In genomic region chr7:54663186-54663585, GRCh38 we compare ENCODE assay signal across 30 cellular contexts.
A peak's percentile ranks its signal among the peaks of the same experiment; 100 is the strongest.
DNase-seq lines count a peak whose midpoint lies in the region; ATAC-seq and TF ChIP-seq lines count a peak whose summit lies in the region.
"Had no signal": no experiment of that assay in that cellular context is flagged by ENCODE, and none has a peak within 500 bp of the region (broad histone marks: within the 10 kb centered on the region; RNA-seq: fewer than 3 reads in every experiment).

No MANE protein-coding gene starts in this region.

- peaks cover 83% of the 10 kb centered on the region for H3K27me3 Mint-ChIP-seq in Calu3 (ENCODE audit: unreplicated experiment)

- H2BK15ac ChIP-seq in neuronal stem cell (ENCODE audit: low read length), result no peak overlapping the region

- H3K36me3 ChIP-seq in MM.1S (replicated peaks; ENCODE audit: insufficient read depth, low read length) (no peaks in the 10 kb centered on the region), iPS-15b (ENCODE audit: control insufficient read depth, insufficient read depth, low read length) (no peaks in the 10 kb centered on the region), neuronal stem cell (replicated peaks in 1 of 2; ENCODE audit: control insufficient read depth in 2 of 2, insufficient read depth in 2 of 2, low read length in 2 of 2) (no peaks in the 10 kb centered on the region)
- H3K36me3 ChIP-seq: esophagus squamous epithelium, gastrocnemius medialis, Peyer's patch, prostate gland, sigmoid colon, WERI-Rb-1 had no signal

- BruUV-seq in Calu3 (replicated peaks; lab: Mats Ljungman, UMichigan), result no TSS peak

- no peak overlapping the region for H3K4me3 ChIP-seq in MM.1S (ENCODE audit: low read length)
- H3K4me3 ChIP-seq in iPS-15b (ENCODE audit: low read depth, low read length), result peak overlapping the region; percentile 8
- no peak overlapping the region for H3K4me3 ChIP-seq in neuronal stem cell (ENCODE audit: low read length in 2 of 2)
- no peak overlapping the region for H3K4me3 ChIP-seq in foreskin fibroblast (ENCODE audit: low read depth in 1 of 2, low read length in 2 of 2)

- H3K36me3 Mint-ChIP-seq in Calu3 (ENCODE audit: insufficient read depth, unreplicated experiment), result peaks cover 4% of the 10 kb centered on the region
- H3K36me3 Mint-ChIP-seq: activated naive CD4-positive, alpha-beta T cell treated with anti-CD3 and anti-CD28 coated beads, Interleukin-2, amount 10 ng/mL, durations not matched to agents 7 days and 5 days; CD8-positive, alpha-beta memory T cell had no signal

- H3K27ac Mint-ChIP-seq in Calu3 (ENCODE audit: unreplicated experiment), result no peak overlapping the region
- H3K27ac Mint-ChIP-seq: activated naive CD4-positive, alpha-beta T cell treated with anti-CD3 and anti-CD28 coated beads, Interleukin-2, amount 10 ng/mL, durations not matched to agents 7 days and 5 days; activated T-helper 1 cell treated with anti-CD3 and anti-CD28 coated beads, Interleukin-12 subunit alpha, Interleukin-12 subunit beta, Interleukin-2, Interleukin-4 antibody, amounts not matched to agents 30 ng/mL and 10 ng/mL and 1 ng/mL, durations not matched to agents 14 hours and 24 hours and 36 hours; B cell; CD8-positive, alpha-beta memory T cell; stimulated activated naive CD8-positive, alpha-beta T cell treated with anti-CD3 and anti-CD28 coated beads, Interleukin-15, Interleukin-2, amounts not matched to agents 100 ng/mL and 50 ng/mL, for 24 hours had no signal

- H3K27me3 ChIP-seq in MM.1S (replicated peaks; ENCODE audit: insufficient read depth, low read length) (no peaks in the 10 kb centered on the region), iPS-15b (ENCODE audit: control insufficient read depth, insufficient read depth, low read length) (peaks cover 36% of the 10 kb centered on the region), neuronal stem cell (ENCODE audit: control insufficient read depth in 3 of 3, insufficient read depth in 3 of 3, low read depth in 1 of 3, low read length in 3 of 3) (peaks cover 0 to 29% (median 8%) of the 10 kb centered on the region in 3 experiments)
- H3K27me3 ChIP-seq: Peyer's patch had no signal

- H3K4me2 ChIP-seq in MM.1S (ENCODE audit: low read depth, low read length), result peak overlapping the region; percentile 82
- no peak overlapping the region for H3K4me2 ChIP-seq in neuronal stem cell (ENCODE audit: insufficient read depth, low read length, poor library complexity, severe bottlenecking)

- H3K79me1 ChIP-seq in neuronal stem cell (ENCODE audit: low read depth, low read length), result no peaks in the 10 kb centered on the region

- H3K23ac ChIP-seq in neuronal stem cell (ENCODE audit: low read depth, low read length, poor library complexity), result peak overlapping the region; percentile 1

- no peak overlapping the region for H3K4ac ChIP-seq in neuronal stem cell (ENCODE audit: low read length)

- no peak overlapping the region for H3K18ac ChIP-seq in neuronal stem cell (ENCODE audit: low read length)

- no peaks in the 10 kb centered on the region for H3K9me3 ChIP-seq in MM.1S (replicated peaks; ENCODE audit: insufficient read depth, low read length)
- no peaks in the 10 kb centered on the region for H3K9me3 ChIP-seq in iPS-15b (ENCODE audit: control insufficient read depth, insufficient read depth, low read length)
- no peaks in the 10 kb centered on the region for H3K9me3 ChIP-seq in neuronal stem cell (replicated peaks in 1 of 2; ENCODE audit: control insufficient read depth in 2 of 2, insufficient read depth in 1 of 2, low read depth in 1 of 2, low read length in 2 of 2)
- H3K9me3 ChIP-seq: esophagus squamous epithelium, gastrocnemius medialis, Peyer's patch, prostate gland, sigmoid colon had no signal

- no CpG with 5 or more reads among the region's 13 CpGs for WGBS in neuronal stem cell (ENCODE audit: extremely low coverage in 2 of 2, insufficient read length in 2 of 2, insufficient replicate concordance in 1 of 2), 2 donors

- CTCF ChIA-PET in Calu3 (lab: Charles Lee), result interaction anchor here (1.1 kb wide), 1 partner anchor 35 kb away, joined by 3 read pairs; no protein-coding TSS in a partner anchor

- peak overlapping the region; percentile 65 for H3K4me3 Mint-ChIP-seq in Calu3 (ENCODE audit: low read depth, unreplicated experiment)
- H3K4me3 Mint-ChIP-seq: activated T-helper 1 cell treated with anti-CD3 and anti-CD28 coated beads, Interleukin-12 subunit alpha, Interleukin-12 subunit beta, Interleukin-2, Interleukin-4 antibody, amounts not matched to agents 30 ng/mL and 10 ng/mL and 1 ng/mL, durations not matched to agents 14 hours and 24 hours and 36 hours had no signal

- no peaks in the 10 kb centered on the region for H3K9me2 ChIP-seq in MM.1S (replicated peaks; ENCODE audit: insufficient read depth, low read length)

- H2BK5ac ChIP-seq in neuronal stem cell (ENCODE audit: low read length), result no peak overlapping the region

- H3F3A ChIP-seq in MM.1S (ENCODE audit: insufficient read depth, low read length), result no peaks in the 10 kb centered on the region

- peaks cover 6% of the 10 kb centered on the region; the same call in 1 of the 2 replicates for H3K4me1 ChIP-seq in MM.1S (ENCODE audit: low read length)
- peaks cover 13% of the 10 kb centered on the region for H3K4me1 ChIP-seq in iPS-15b (ENCODE audit: control insufficient read depth, insufficient read depth, low read length)
- H3K4me1 ChIP-seq in neuronal stem cell (ENCODE audit: control insufficient read depth in 2 of 2, insufficient read depth in 1 of 2, low read depth in 1 of 2, low read length in 2 of 2), result peaks cover 2 to 3% of the 10 kb centered on the region in 2 donors
- H3K4me1 ChIP-seq: gastrocnemius medialis, prostate gland had no signal

- no peaks in the 10 kb centered on the region for H3K79me2 ChIP-seq in MM.1S (ENCODE audit: low read length)

- H4K91ac ChIP-seq in neuronal stem cell (ENCODE audit: low read depth, low read length, poor library complexity), result no peak overlapping the region

- H3K9me3 Mint-ChIP-seq in Calu3 (ENCODE audit: low read depth, unreplicated experiment), result no peaks in the 10 kb centered on the region
- H3K9me3 Mint-ChIP-seq: activated naive CD4-positive, alpha-beta T cell treated with anti-CD3 and anti-CD28 coated beads, Interleukin-2, amount 10 ng/mL, durations not matched to agents 7 days and 5 days; activated T-helper 1 cell treated with anti-CD3 and anti-CD28 coated beads, Interleukin-12 subunit alpha, Interleukin-12 subunit beta, Interleukin-2, Interleukin-4 antibody, amounts not matched to agents 30 ng/mL and 10 ng/mL and 1 ng/mL, durations not matched to agents 14 hours and 24 hours and 36 hours had no signal

- H3K27ac ChIP-seq in MM.1S (ENCODE audit: low read length) (no peak overlapping the region), neuronal stem cell (replicated peaks; ENCODE audit: low read length) (no peak overlapping the region)
- H3K27ac ChIP-seq: coronary artery, esophagus squamous epithelium, gastrocnemius medialis, Peyer's patch, prostate gland, sigmoid colon, WERI-Rb-1 had no signal

- intact Hi-C loops in Calu3 (cut with micrococcal nuclease; ENCODE audit: unreplicated experiment), result loop anchor here (5.0 kb wide), 1 partner anchor 186 kb away; no protein-coding TSS in a partner anchor

- no peak overlapping the region for H2BK120ac ChIP-seq in neuronal stem cell (ENCODE audit: low read depth, low read length)

- H2AFZ ChIP-seq in MM.1S (ENCODE audit: low read length), result no peak overlapping the region
- H2AFZ ChIP-seq in neuronal stem cell (ENCODE audit: low read length), result peak overlapping the region; percentile 96

- H2BK12ac ChIP-seq in neuronal stem cell (ENCODE audit: low read length), result no peak overlapping the region

- no peak overlapping the region for H2AK5ac ChIP-seq in neuronal stem cell (ENCODE audit: low read depth, low read length)

- TF ChIP-seq CTCF in Calu3 (IDR thresholded peaks at IDR 0.05; ENCODE audit: unreplicated experiment) (no peak), MM.1S (IDR thresholded peaks at IDR 0.05; ENCODE audit: low read length) (no peak), foreskin fibroblast (IDR thresholded peaks at IDR 0.05; ENCODE audit: low read depth, low read length) (no peak)

- no peak for ATAC-seq in HG02759 (IDR thresholded peaks at IDR 0.05; ENCODE audit: unreplicated experiment)
- ATAC-seq in HG03432 (IDR thresholded peaks at IDR 0.05; ENCODE audit: unreplicated experiment), result no peak
- ATAC-seq: gastrocnemius medialis, left ventricle myocardium superior had no signal

- no peak for DNase-seq in Calu3
- DNase-seq in MM.1S, result no peak
- DNase-seq in neuronal stem cell (ENCODE audit: low spot score), result no peak
- no peak for DNase-seq in HuH-7 (ENCODE audit: low spot score)
- no peak for DNase-seq in foreskin fibroblast
- DNase-seq: activated naive CD4-positive, alpha-beta T cell treated with anti-CD3 and anti-CD28 coated beads, Interleukin-2, amount 10 ng/mL, durations not matched to agents 7 days and 5 days; CD8-positive, alpha-beta memory T cell; esophagus squamous epithelium; gastrocnemius medialis; hippocampal formation; islet precursor cell; KBM-7; left ventricle myocardium superior; NCI-H1436; NCI-H2081 treated with DMSO at 0.1 percent for 48 hours; NCI-H345; Peyer's patch; SHP77 treated with DMSO at 0.1 percent for 48 hours; sigmoid colon; SW 1271; T-helper 9 cell; WERI-Rb-1 had no signal

- no peaks in the 10 kb centered on the region for H4K20me1 ChIP-seq in MM.1S (ENCODE audit: insufficient read depth, low read length)

- peaks cover 22% of the 10 kb centered on the region for H3K4me1 Mint-ChIP-seq in Calu3 (ENCODE audit: low read depth, unreplicated experiment)

- no peak overlapping the region for H3K14ac ChIP-seq in neuronal stem cell (ENCODE audit: low read length)

- H4K8ac ChIP-seq in neuronal stem cell (ENCODE audit: low read depth, low read length), result no peak overlapping the region

- no peak overlapping the region for H3K9ac ChIP-seq in MM.1S (ENCODE audit: low read length)
- H3K9ac ChIP-seq in iPS-15b (ENCODE audit: low read depth, low read length), result no peak overlapping the region
- no peak overlapping the region for H3K9ac ChIP-seq in neuronal stem cell (ENCODE audit: low read depth, low read length, poor library complexity)
